18 cellular contexts compared by ENCODE assay signal in genomic region chr1:230823421-230823820, GRCh38. TPM values are rescaled to one million over a fixed set of nuclear protein-coding genes. Genes with fewer than 3 reads are reported as not detected.
A peak's percentile ranks its signal among the peaks of the same experiment; 100 is the strongest.
DNase-seq lines count a peak whose midpoint lies in the region; ATAC-seq and TF ChIP-seq lines count a peak whose summit lies in the region.
"Had no signal": no experiment of that assay in that cellular context is flagged by ENCODE, and none has a peak within 500 bp of the region (broad histone marks: within the 10 kb centered on the region; RNA-seq: fewer than 3 reads in every experiment).

No MANE protein-coding gene starts in this region.

- H3K36me3 ChIP-seq in heart left ventricle: no peaks in the 10 kb centered on the region
- H3K36me3 ChIP-seq: esophagus squamous epithelium had no signal

- H3K36me3 Mint-ChIP-seq in brain: no peaks in the 10 kb centered on the region
- H3K36me3 Mint-ChIP-seq: activated naive CD8-positive, alpha-beta T cell treated with anti-CD3 and anti-CD28 coated beads for 36 hours had no signal

- no peak overlapping the region for H3K4me3 Mint-ChIP-seq in brain
- H3K4me3 Mint-ChIP-seq: activated CD4-positive, alpha-beta T cell treated with anti-CD3 and anti-CD28 coated beads for 36 hours; activated naive CD8-positive, alpha-beta T cell treated with anti-CD3 and anti-CD28 coated beads for 36 hours had no signal

- H3K27ac Mint-ChIP-seq in brain: peak overlapping the region in 3 of 5 experiments; percentile 82 to 93 (median 85)
- H3K27ac Mint-ChIP-seq: activated CD4-positive, alpha-beta T cell treated with anti-CD3 and anti-CD28 coated beads for 36 hours; activated naive CD8-positive, alpha-beta T cell treated with anti-CD3 and anti-CD28 coated beads for 36 hours had no signal

- 18 to 50% (median 36%) methylated on average over 6 of the region's 6 CpGs for WGBS in heart left ventricle, 4 donors

- no peak overlapping the region for H3K4me3 ChIP-seq in heart left ventricle
- H3K4me3 ChIP-seq: esophagus squamous epithelium, smooth muscle cell had no signal

- H3K9me3 ChIP-seq in heart left ventricle: no peaks in the 10 kb centered on the region
- H3K9me3 ChIP-seq: esophagus squamous epithelium had no signal

- DNase-seq in COLO668 (lab: John Stamatoyannopoulos, UW; ENCODE audit: unreplicated experiment) (peak; percentile 29), heart left ventricle (peak in 4 of 5 donors; percentile 51 to 68 (median 62)), sciatic nerve (ENCODE audit: low spot score) (no peak), midbrain (lab: John Stamatoyannopoulos, UW) (no peak), DMS 273 (lab: John Stamatoyannopoulos, UW; ENCODE audit: unreplicated experiment) (no peak)
- DNase-seq in activated CD4-positive, CD25-positive, alpha-beta regulatory T cell (lab: John Stamatoyannopoulos, UW): no peak
- DNase-seq: activated CD4-positive, alpha-beta T cell treated with anti-CD3 and anti-CD28 coated beads for 36 hours; activated naive CD8-positive, alpha-beta T cell treated with anti-CD3 and anti-CD28 coated beads for 36 hours; activated T-cell treated with anti-CD3 and anti-CD28 coated beads, Interleukin-2, amount 50 U/mL, for 1 hour; cerebellar nuclear complex; DMS53; esophagus squamous epithelium; NCI-H2029; stimulated activated naive CD8-positive, alpha-beta T cell treated with anti-CD3 and anti-CD28 coated beads, Interleukin-15, Interleukin-2, amounts not matched to agents 100 U/mL and 50 U/mL, for 24 hours had no signal

- H3K4me1 ChIP-seq in heart left ventricle: peaks cover 4 to 88% (median 63%) of the 10 kb centered on the region in 12 donors

- peak in 3 of 4 donors; percentile 7 to 59 (median 11) for ATAC-seq in heart left ventricle
- peak; percentile 60 for ATAC-seq in sciatic nerve
- no peak for ATAC-seq in HG03025 (IDR thresholded peaks at IDR 0.05; ENCODE audit: low FRiP score, unreplicated experiment)
- ATAC-seq: activated CD4-positive, alpha-beta T cell treated with anti-CD3 and anti-CD28 coated beads for 36 hours; HCT116; stimulated activated naive CD8-positive, alpha-beta T cell treated with anti-CD3 and anti-CD28 coated beads, Interleukin-15, Interleukin-2, amounts not matched to agents 100 U/mL and 50 U/mL, for 24 hours had no signal

- H3K4me1 Mint-ChIP-seq in brain: peaks cover 66% of the 10 kb centered on the region
- H3K4me1 Mint-ChIP-seq: activated CD4-positive, alpha-beta T cell treated with anti-CD3 and anti-CD28 coated beads for 36 hours; activated naive CD8-positive, alpha-beta T cell treated with anti-CD3 and anti-CD28 coated beads for 36 hours had no signal

- TF ChIP-seq CTCF in brain (conservative IDR thresholded peaks at IDR 0.05) (no peak), heart left ventricle (IDR thresholded peaks at IDR 0.05) (no peak)

- intact Hi-C loops in heart left ventricle (cut with DNase I) (loop anchor here in 2 of 10 donors (5.0 to 10.0 kb wide), 2 partner anchors 44 to 51 kb away; partner anchors contain the start of gene C1orf198 (in 1 of the 2)), sciatic nerve (cut with DNase I) (no loop called here)

- peaks cover 0 to 4% (median 0%) of the 10 kb centered on the region in 5 experiments for H3K9me3 Mint-ChIP-seq in brain
- H3K9me3 Mint-ChIP-seq: activated naive CD8-positive, alpha-beta T cell treated with anti-CD3 and anti-CD28 coated beads for 36 hours had no signal

- no peaks in the 10 kb centered on the region for H3K27me3 ChIP-seq in heart left ventricle

- no peaks in the 10 kb centered on the region for H3K27me3 Mint-ChIP-seq in brain
- H3K27me3 Mint-ChIP-seq: activated naive CD8-positive, alpha-beta T cell treated with anti-CD3 and anti-CD28 coated beads for 36 hours had no signal

- H3K27ac ChIP-seq in heart left ventricle: peak overlapping the region; percentile 17 to 94 (median 82)

- TF ChIP-seq POLR2A in heart left ventricle (IDR thresholded peaks at IDR 0.05): no peak

RNA-seq across cellular contexts. Expression of gene C1orf198, which starts 44.9 kb away (rescaled TPM):
- polyA plus RNA-seq in brain (ENCODE audit: insufficient read depth, low read depth, low replicate concordance) (76.7 TPM), heart left ventricle (10 to 100 TPM; 23.1 to 72.8 TPM)
- total RNA-seq in heart left ventricle (100 to 1,000 TPM in 1 of 9 donors, 10 to 100 TPM in 8; 29.7 to 145 (median 63.8) TPM), sciatic nerve (121 TPM)

Comparison
In these comparisons a context has a peak if more than half of its experiments do, and no peak if none do; other contexts are left out.
1. DNase-seq: peak in COLO668 (single experiment) and heart left ventricle (4 of 5); none in sciatic nerve (single experiment), midbrain (single experiment), activated CD4-positive, CD25-positive, alpha-beta regulatory T cell (0 of 4) and DMS 273 (single experiment).